ENCODE assay signal across 8 cellular contexts in genomic region chr12:19129486-19130223, GRCh38. TPM values are rescaled to one million over a fixed set of nuclear protein-coding genes. Genes with fewer than 3 reads are reported as not detected.
A peak's percentile ranks its signal among the peaks of the same experiment; 100 is the strongest.
DNase-seq lines count a peak whose midpoint lies in the region; ATAC-seq and TF ChIP-seq lines count a peak whose summit lies in the region.

Gene PLEKHA5, plus strand, starts transcription at chr12:19129733. Its CDS starts 67 bp downstream, at chr12:19129800.

- H3K4me1 Mint-ChIP-seq in activated B cell treated with CpG ODN at 0.5 μM for 24 hours: peaks cover 19% of the 10 kb centered on the region

- intact Hi-C loops in activated B cell treated with CpG ODN at 0.5 μM for 24 hours (cut with micrococcal nuclease): no loop called here
- intact Hi-C loops in left colon (cut with DNase I, micrococcal nuclease): no loop called here

- POLR2A ChIA-PET in activated B cell treated with CpG ODN at 0.5 μM for 24 hours (lab: Charles Lee): no interaction called here

- no peak for TF ChIP-seq CTCF in activated B cell treated with CpG ODN at 0.5 μM for 24 hours (IDR thresholded peaks at IDR 0.05)

- H3K36me3 Mint-ChIP-seq in activated B cell treated with CpG ODN at 0.5 μM for 24 hours (ENCODE audit: low read depth): peaks cover 2% of the 10 kb centered on the region

- DNase-seq in Ammon's horn (ENCODE audit: low spot score) (peak; percentile 77), NCI-H2029 treated with DMSO at 0.1 percent for 48 hours (lab: John Stamatoyannopoulos, UW) (peak; percentile 32), activated B cell treated with CpG ODN at 0.5 μM for 24 hours (peak; percentile 16), dermis microvascular lymphatic vessel endothelial cell (ENCODE audit: low read depth in 2 of 2) (peak; percentile 28 to 63), left colon (peak; percentile 63 to 76)
- peak; percentile 2 to 5 for DNase-seq in stimulated activated CD4-positive, alpha-beta T cell treated with anti-CD3 and anti-CD28 coated beads, Interleukin-15, amount 100 ng/mL, for 1 hour (ENCODE audit: low read depth in 1 of 2, low spot score in 1 of 2)

- H3K27ac Mint-ChIP-seq in activated B cell treated with CpG ODN at 0.5 μM for 24 hours: no peak within 1 kb of the TSS

- peak within 1 kb of the TSS; percentile 76 for H3K4me3 Mint-ChIP-seq in activated B cell treated with CpG ODN at 0.5 μM for 24 hours

- ATAC-seq in GM19351 (IDR thresholded peaks at IDR 0.05; ENCODE audit: unreplicated experiment): peak; percentile 41
- peak; percentile 40 for ATAC-seq in activated B cell treated with CpG ODN at 0.5 μM for 24 hours (ENCODE audit: low read depth)
- peak; percentile 83 for ATAC-seq in left colon
- no peak for ATAC-seq in HG03135 (IDR thresholded peaks at IDR 0.05; ENCODE audit: unreplicated experiment)

- H3K27me3 Mint-ChIP-seq in activated B cell treated with CpG ODN at 0.5 μM for 24 hours: peaks cover 39% of the 10 kb centered on the region

- H3K9me3 Mint-ChIP-seq in activated B cell treated with CpG ODN at 0.5 μM for 24 hours: peaks cover 18% of the 10 kb centered on the region

- CTCF ChIA-PET in activated B cell treated with CpG ODN at 0.5 μM for 24 hours (lab: Charles Lee): no interaction called here

RNA-seq across cellular contexts. Expression of gene PLEKHA5, which starts in this region (rescaled TPM):
- 0.11 and 0.32 TPM in 2 replicates for total RNA-seq in activated B cell treated with CpG ODN at 0.5 μM for 24 hours
- total RNA-seq in dermis microvascular lymphatic vessel endothelial cell: 6.3 and 8.5 TPM in 2 replicates
- total RNA-seq in left colon: 10 to 100 TPM; 33.1 to 36.8 TPM

Comparison
In these comparisons a context has a peak if more than half of its experiments do, and no peak if none do; other contexts are left out.
1. Peak in DNase-seq and ATAC-seq in activated B cell treated with CpG ODN at 0.5 μM for 24 hours; RNA of the gene not detected or under 1 TPM.
2. DNase-seq: peak in every context shown above with its lines; median percentile 77 in Ammon's horn; 70 in left colon; 46 in dermis microvascular lymphatic vessel endothelial cell; 32 in NCI-H2029 treated with DMSO at 0.1 percent for 48 hours; 16 in activated B cell treated with CpG ODN at 0.5 μM for 24 hours; 4 in stimulated activated CD4-positive, alpha-beta T cell treated with anti-CD3 and anti-CD28 coated beads, Interleukin-15, amount 100 ng/mL, for 1 hour.